8 cellular contexts compared by ENCODE assay signal in genomic region chr10:59709472-59710125, GRCh38. TPM values are rescaled to one million over a fixed set of nuclear protein-coding genes. Genes with fewer than 3 reads are reported as not detected.
DNase-seq lines count a peak whose midpoint lies in the region; ATAC-seq, FAIRE-seq and TF ChIP-seq lines count a peak whose summit lies in the region.

Gene SLC16A9, minus strand, starts transcription at chr10:59709850. Its CDS starts 25,559 bp downstream, at chr10:59684291.

- no peaks in the 10 kb centered on the region for H3K79me2 ChIP-seq in mammary epithelial cell (ENCODE audit: insufficient read depth, low read length)
- H3K79me2 ChIP-seq in keratinocyte (ENCODE audit: control insufficient read depth, insufficient read depth, low read length): no peaks in the 10 kb centered on the region

- 2% methylated on average over 10 of the region's 66 CpGs for WGBS in mammary epithelial cell (ENCODE audit: low coverage, missing lambda C conversion rate)

- no peak for FAIRE-seq in keratinocyte (lab: Jason Lieb, UNC)

- CTCF ChIA-PET in mammary epithelial cell (lab: Charles Lee; ENCODE audit: low non-redundant PET): no interaction called here

- H3K9ac ChIP-seq in mammary epithelial cell (ENCODE audit: insufficient read depth, low read length): no peak within 1 kb of the TSS
- H3K9ac ChIP-seq in keratinocyte (ENCODE audit: control insufficient read depth, extremely low read depth, insufficient read depth, low read length): peak within 1 kb of the TSS; percentile 59

- intact Hi-C loops in mammary epithelial cell (cut with micrococcal nuclease): loop anchor here (10.0 kb wide), 1 partner anchor 65 kb away; no protein-coding TSS in a partner anchor

- peak; percentile 81 for DNase-seq in GM03348 (ENCODE audit: low spot score)
- peak; percentile 92 for DNase-seq in GM20000 (ENCODE audit: low spot score)
- DNase-seq in RPMI8226: peak; percentile 25
- DNase-seq in mammary epithelial cell: peak; percentile 66
- no peak for DNase-seq in keratinocyte (ENCODE audit: low read depth, low spot score)
- DNase-seq in stimulated activated CD4-positive, alpha-beta T cell treated with anti-CD3 and anti-CD28 coated beads, Interleukin-15, amount 100 ng/mL, for 24 hours: peak; percentile 77
- DNase-seq in middle frontal gyrus (ENCODE audit: extremely low spot score, low spot score): no peak

- no peaks in the 10 kb centered on the region for H3K9me1 ChIP-seq in keratinocyte (ENCODE audit: control insufficient read depth, extremely low read depth, insufficient read depth, low read length)

- TF ChIP-seq CTCF in GM20000 (IDR thresholded peaks at IDR 0.05; ENCODE audit: extremely low read depth, missing control alignments) (no peak), mammary epithelial cell (conservative IDR thresholded peaks at IDR 0.05 in 1 of 2, IDR thresholded peaks at IDR 0.05 in 1 of 2; ENCODE audit: extremely low read depth in 1 of 2, insufficient read depth in 1 of 2, low read depth in 1 of 2, low read length in 2 of 2) (peak; percentile 3 to 30), keratinocyte (optimal IDR thresholded peaks at IDR 0.05 in 1 of 3, IDR thresholded peaks at IDR 0.05 in 1 of 3, conservative IDR thresholded peaks at IDR 0.05 in 1 of 3; ENCODE audit: extremely low read depth in 1 of 3, insufficient read depth in 2 of 3, low read length in 3 of 3) (peak in 2 of 3 experiments; percentile 40 to 64)

- H3K4me3 ChIP-seq in mammary epithelial cell (replicated peaks in 1 of 3; ENCODE audit: insufficient read depth in 1 of 3, low read depth in 2 of 3, low read length in 3 of 3): peak within 1 kb of the TSS; percentile 45 to 54 (median 48)
- H3K4me3 ChIP-seq in keratinocyte (ENCODE audit: control insufficient read depth in 2 of 3, extremely low read depth in 1 of 3, insufficient read depth in 2 of 3, low read depth in 1 of 3, low read length in 3 of 3): peak within 1 kb of the TSS; percentile 52 to 80 (median 72)

- peaks cover 31% of the 10 kb centered on the region for H3K27me3 ChIP-seq in mammary epithelial cell (ENCODE audit: insufficient read depth, low read length)
- peaks cover 18% of the 10 kb centered on the region for H3K27me3 ChIP-seq in keratinocyte (ENCODE audit: control insufficient read depth, extremely low read depth, insufficient read depth, low read length)

- H3K27ac ChIP-seq in mammary epithelial cell (ENCODE audit: insufficient read depth, low read depth, low read length) (no peak within 1 kb of the TSS), keratinocyte (ENCODE audit: control insufficient read depth, insufficient read depth, low read length) (no peak within 1 kb of the TSS)

- no TSS peak for BruUV-seq in mammary epithelial cell (replicated peaks; lab: Mats Ljungman, UMichigan)

- dilution Hi-C loops in mammary epithelial cell (cut with HindIII; ENCODE audit: low sequenced_read_pairs) (no loop called here), keratinocyte (cut with MboI; ENCODE audit: extremely low pct_ligation_motif_present, low sequenced_read_pairs) (no loop called here)

- peak within 1 kb of the TSS; percentile 90 for H3K4me2 ChIP-seq in mammary epithelial cell (ENCODE audit: insufficient read depth, low read depth, low read length)
- H3K4me2 ChIP-seq in keratinocyte (ENCODE audit: control insufficient read depth, extremely low read depth, insufficient read depth, low read depth, low read length): peak within 1 kb of the TSS; percentile 88

- in situ Hi-C loops in mammary epithelial cell (cut with MboI; ENCODE audit: low sequenced_read_pairs in 2 of 2): no loop called here

- H3K4me1 ChIP-seq in mammary epithelial cell (ENCODE audit: insufficient read depth, low read length) (peaks cover 10% of the 10 kb centered on the region), keratinocyte (ENCODE audit: control insufficient read depth, extremely low read depth, insufficient read depth, low read length) (peaks cover 9% of the 10 kb centered on the region)

- no peaks in the 10 kb centered on the region for H4K20me1 ChIP-seq in mammary epithelial cell (ENCODE audit: insufficient read depth, low read length)
- no peaks in the 10 kb centered on the region for H4K20me1 ChIP-seq in keratinocyte (ENCODE audit: control insufficient read depth, extremely low read depth, insufficient read depth, low read length)

- H2AFZ ChIP-seq in mammary epithelial cell (ENCODE audit: low read depth, low read length) (peak within 1 kb of the TSS; percentile 82), keratinocyte (ENCODE audit: control insufficient read depth, low read length) (peak within 1 kb of the TSS; percentile 83)

- peak; percentile 75 for ATAC-seq in HG03558 (IDR thresholded peaks at IDR 0.05; ENCODE audit: extremely low read depth, unreplicated experiment)

- H3K9me3 ChIP-seq in mammary epithelial cell (replicated peaks; ENCODE audit: insufficient read depth, low read length) (no peaks in the 10 kb centered on the region), keratinocyte (ENCODE audit: control insufficient read depth, low read depth, low read length) (no peaks in the 10 kb centered on the region)

- H3K36me3 ChIP-seq in mammary epithelial cell (ENCODE audit: insufficient read depth, low read length) (no peaks in the 10 kb centered on the region), keratinocyte (ENCODE audit: control insufficient read depth in 2 of 2, extremely low read depth in 1 of 2, insufficient read depth in 2 of 2, low read length in 2 of 2) (no peaks in the 10 kb centered on the region)

RNA-seq across cellular contexts. Expression of gene SLC16A9, which starts in this region (rescaled TPM):
- total RNA-seq in mammary epithelial cell: under 1 TPM; under 0.01 to 0.07 TPM
- 0.02 TPM for polyA plus RNA-seq in mammary epithelial cell
- not detected for polyA minus RNA-seq in mammary epithelial cell
- polyA plus RNA-seq in keratinocyte: 2.1 to 4.5 TPM (median 2.8 TPM) in 3 replicates
- not detected for polyA plus RNA-seq in keratinocyte (2011; ENCODE audit: low read depth)
- 1.2 and 2.5 TPM in 2 replicates for polyA plus RNA-seq in keratinocyte (2011; cell fraction: cytosol; rRNA removed)
- 3.2 and 4.3 TPM in 2 replicates for polyA plus RNA-seq in keratinocyte (2011; cell fraction: nucleus; rRNA removed)
- 0.11 and 1.4 TPM in 2 replicates for polyA plus RNA-seq in keratinocyte (2012; ENCODE audit: low replicate concordance)
- polyA minus RNA-seq in keratinocyte: 1.1 to 3.5 TPM (median 2.1 TPM) in 3 replicates
- 1.3 TPM for polyA minus RNA-seq in keratinocyte (2011; cell fraction: cytosol; rRNA and poly(A)+ RNA removed)
- polyA minus RNA-seq in keratinocyte (2011; cell fraction: nucleus; rRNA and poly(A)+ RNA removed): 2.6 and 4.5 TPM in 2 replicates

Comparison
In these comparisons a context has a peak if more than half of its experiments do, and no peak if none do; other contexts are left out.
1. Peak in DNase-seq, H3K4me3 ChIP-seq and H3K4me2 ChIP-seq in mammary epithelial cell; RNA of the gene not detected or under 1 TPM.
2. DNase-seq: peak in GM03348 (single experiment), GM20000 (single experiment), RPMI8226 (single experiment) and stimulated activated CD4-positive, alpha-beta T cell treated with anti-CD3 and anti-CD28 coated beads, Interleukin-15, amount 100 ng/mL, for 24 hours (single experiment); none in keratinocyte (single experiment) and middle frontal gyrus (single experiment).